Comparison of ENCODE assay signal across 18 cellular contexts in genomic region chr22:38768036-38768435, GRCh38.
"Had no signal": no experiment of that assay in that cellular context is flagged by ENCODE, and none has a peak within 500 bp of the region (broad histone marks: within the 10 kb centered on the region; RNA-seq: fewer than 3 reads in every experiment).

No MANE protein-coding gene starts in this region.

- H3K27me3 ChIP-seq: colonic mucosa, dorsolateral prefrontal cortex, esophagus squamous epithelium, foreskin keratinocyte, gastroesophageal sphincter, heart left ventricle had no signal

- H3K4me3 Mint-ChIP-seq: dendritic cell treated with granulocyte-macrophage colony-stimulating factor and Interleukin-4, amounts not matched to agents 40 ng/mL and 50 ng/mL, for 4 days; effector memory CD8-positive, alpha-beta T cell; endodermal cell had no signal

- H3K9me3 ChIP-seq: colonic mucosa, esophagus muscularis mucosa, esophagus squamous epithelium, gastrocnemius medialis, gastroesophageal sphincter, heart left ventricle, heart right ventricle had no signal

- H3K27ac ChIP-seq: colonic mucosa, coronary artery, epithelial cell of prostate, esophagus muscularis mucosa, esophagus squamous epithelium, foreskin keratinocyte, gastrocnemius medialis, gastroesophageal sphincter, heart left ventricle, heart right ventricle had no signal

- H3K4me3 ChIP-seq: colonic mucosa, coronary artery, dorsolateral prefrontal cortex, esophagus muscularis mucosa, esophagus squamous epithelium, gastrocnemius medialis, gastroesophageal sphincter, heart left ventricle, heart right ventricle had no signal

- DNase-seq: cortex of kidney; effector CD4-positive, alpha-beta T cell; effector CD8-positive, alpha-beta T cell; effector memory CD4-positive, alpha-beta T cell; esophagus squamous epithelium had no signal

- H3K4me1 Mint-ChIP-seq: endodermal cell had no signal

- H3K36me3 ChIP-seq: colonic mucosa, esophagus muscularis mucosa, esophagus squamous epithelium, gastrocnemius medialis, gastroesophageal sphincter, heart left ventricle, heart right ventricle had no signal

- H3K4me1 ChIP-seq: colonic mucosa, foreskin keratinocyte had no signal

- H3K27me3 Mint-ChIP-seq: effector memory CD8-positive, alpha-beta T cell had no signal

- H3K9me3 Mint-ChIP-seq: dendritic cell treated with granulocyte-macrophage colony-stimulating factor and Interleukin-4, amounts not matched to agents 40 ng/mL and 50 ng/mL, for 4 days; effector memory CD8-positive, alpha-beta T cell; endodermal cell had no signal

- H3K27ac Mint-ChIP-seq: dendritic cell treated with granulocyte-macrophage colony-stimulating factor and Interleukin-4, amounts not matched to agents 40 ng/mL and 50 ng/mL, for 4 days; endodermal cell had no signal
